In genomic region chr15:64985382-64986033, GRCh38 we compare ENCODE assay signal across 1 cellular context.
TF ChIP-seq lines count a peak whose summit lies in the region.

No MANE protein-coding gene starts in this region.

TF ChIP-seq in HepG2, 621 proteins besides CTCF, POLR2A, EP300 and RAD21 (continued from another document):
- TF ChIP-seq ZNF609 (CRISPR knock-in tag; IDR thresholded peaks at IDR 0.05; ENCODE audit: borderline replicate concordance), result no peak
- no peak for TF ChIP-seq MEF2D (CRISPR knock-in tag; IDR thresholded peaks at IDR 0.05)
- no peak for TF ChIP-seq ZSCAN12 (CRISPR knock-in tag; IDR thresholded peaks at IDR 0.05)
- TF ChIP-seq ZNF557 (CRISPR knock-in tag; IDR thresholded peaks at IDR 0.05), result no peak
- TF ChIP-seq ETS1 (CRISPR knock-in tag; IDR thresholded peaks at IDR 0.05), result no peak
- 0 out of 2 replicates have a peak, but pooled peaks have one; percentile 10 for TF ChIP-seq FOXA3 (CRISPR knock-in tag; IDR thresholded peaks at IDR 0.05)
- TF ChIP-seq AGO2 (optimal IDR thresholded peaks at IDR 0.05; ENCODE audit: low read depth, low read length), result no peak
- 0 out of 2 replicates have a peak, but pooled peaks have one; percentile 33 for TF ChIP-seq KAT8 (CRISPR knock-in tag; IDR thresholded peaks at IDR 0.05)
- TF ChIP-seq ZXDC (CRISPR knock-in tag; IDR thresholded peaks at IDR 0.05), result no peak
- no peak for TF ChIP-seq GMEB1 (CRISPR knock-in tag; IDR thresholded peaks at IDR 0.05; ENCODE audit: borderline replicate concordance)
- TF ChIP-seq MED1 (CRISPR knock-in tag; IDR thresholded peaks at IDR 0.05), result peak; percentile 55
- TF ChIP-seq ETV5 (CRISPR knock-in tag; IDR thresholded peaks at IDR 0.05; ENCODE audit: borderline replicate concordance), result peak; percentile 80; the same call in 1 of the 2 replicates
- no peak for TF ChIP-seq SMAD9 (CRISPR knock-in tag; IDR thresholded peaks at IDR 0.05)
- 0 out of 2 replicates have a peak, but pooled peaks have one; percentile 39 for TF ChIP-seq RARA (CRISPR knock-in tag; IDR thresholded peaks at IDR 0.05)
- no peak for TF ChIP-seq KLF12 (CRISPR knock-in tag; IDR thresholded peaks at IDR 0.05; ENCODE audit: borderline replicate concordance)
- TF ChIP-seq DRAP1 (CRISPR knock-in tag; IDR thresholded peaks at IDR 0.05), result no peak
- no peak for TF ChIP-seq TRAFD1 (CRISPR knock-in tag; IDR thresholded peaks at IDR 0.05; ENCODE audit: borderline replicate concordance)
- TF ChIP-seq HNRNPK (IDR thresholded peaks at IDR 0.05; ENCODE audit: low read depth, low read length, poor library complexity, severe bottlenecking), result no peak
- TF ChIP-seq FOXJ3 (CRISPR knock-in tag; IDR thresholded peaks at IDR 0.05; ENCODE audit: borderline replicate concordance), result no peak
- no peak for TF ChIP-seq ZNF260 (CRISPR knock-in tag; IDR thresholded peaks at IDR 0.05; ENCODE audit: borderline replicate concordance, low read depth)
- 0 out of 2 replicates have a peak, but pooled peaks have one; percentile 10 for TF ChIP-seq TCF7 (IDR thresholded peaks at IDR 0.05; ENCODE audit: low read depth)
- peak; percentile 48; the same call in 1 of the 2 replicates for TF ChIP-seq HDAC2 (CRISPR knock-in tag; IDR thresholded peaks at IDR 0.05)
- no peak for TF ChIP-seq PBX3 (CRISPR knock-in tag; IDR thresholded peaks at IDR 0.05; ENCODE audit: borderline replicate concordance)
- TF ChIP-seq ZNF770 (CRISPR knock-in tag; IDR thresholded peaks at IDR 0.05), result no peak
- no peak for TF ChIP-seq CREBL2 (CRISPR knock-in tag; IDR thresholded peaks at IDR 0.05; ENCODE audit: borderline replicate concordance)
- TF ChIP-seq ZNF777 (CRISPR knock-in tag; IDR thresholded peaks at IDR 0.05), result no peak
- no peak for TF ChIP-seq ZBTB21 (CRISPR knock-in tag; IDR thresholded peaks at IDR 0.05)
- TF ChIP-seq TBX3 (IDR thresholded peaks at IDR 0.05; ENCODE audit: borderline replicate concordance), result no peak
- no peak for TF ChIP-seq TGIF2 (CRISPR knock-in tag; IDR thresholded peaks at IDR 0.05)
